22 cellular contexts compared by ENCODE assay signal in the genomic region with DNA sequence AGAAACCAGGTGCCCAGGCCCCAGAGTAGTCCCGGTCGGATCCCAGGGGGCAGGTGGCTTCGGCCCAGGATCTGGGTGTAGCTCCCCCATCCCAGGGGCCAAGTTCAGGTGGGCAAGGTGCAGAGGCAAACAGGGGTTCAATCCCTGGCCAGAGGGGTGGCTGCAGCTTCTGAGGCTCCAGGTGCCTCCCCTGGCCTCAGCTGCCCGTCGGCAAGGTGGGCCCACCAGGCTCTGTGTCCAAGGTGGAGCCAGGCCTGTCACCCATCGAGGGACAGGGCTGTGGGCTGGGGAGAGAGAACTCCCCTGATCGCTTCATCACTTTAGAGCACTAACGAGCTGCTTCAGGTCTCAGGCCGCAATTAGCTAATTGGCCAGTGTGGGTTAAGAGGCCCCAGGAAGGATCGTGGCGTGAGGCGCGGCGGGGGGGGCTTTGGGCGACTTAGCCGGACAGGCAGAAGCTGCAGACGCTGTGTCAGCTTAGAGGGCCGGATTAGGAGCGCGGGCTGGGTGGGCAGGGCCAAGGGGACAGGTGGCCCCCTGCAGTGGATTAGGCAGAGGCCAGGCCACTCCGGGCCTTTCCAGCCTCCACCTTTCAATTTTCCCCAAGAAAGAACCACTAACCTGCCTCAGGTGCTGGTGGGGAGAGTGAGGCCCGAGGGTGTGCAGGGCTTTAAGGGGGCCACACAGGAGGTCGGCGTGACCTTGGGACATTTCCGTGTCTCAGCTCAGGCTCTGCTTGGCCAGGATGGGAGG. TPM values are rescaled to one million over a fixed set of nuclear protein-coding genes. Genes with fewer than 3 reads are reported as not detected.
DNase-seq lines count a peak whose midpoint lies in the region; ATAC-seq and TF ChIP-seq lines count a peak whose summit lies in the region.
"Had no signal": no experiment of that assay in that cellular context is flagged by ENCODE, and none has a peak within 500 bp of the region (broad histone marks: within the 10 kb centered on the region; RNA-seq: fewer than 3 reads in every experiment).

No MANE protein-coding gene starts in this region.

- no peaks in the 10 kb centered on the region for H3K9me3 Mint-ChIP-seq in central memory CD8-positive, alpha-beta T cell
- H3K9me3 Mint-ChIP-seq: IgD-negative memory B cell had no signal

- H3K4me1 ChIP-seq in HEK293 (ENCODE audit: control insufficient read depth, insufficient read depth, low read length) (no peaks in the 10 kb centered on the region), osteoblast (ENCODE audit: insufficient read depth, low read length) (no peaks in the 10 kb centered on the region), mucosa of descending colon (ENCODE audit: low read depth) (no peaks in the 10 kb centered on the region)

- no peak overlapping the region for H3K4me3 Mint-ChIP-seq in central memory CD8-positive, alpha-beta T cell
- H3K4me3 Mint-ChIP-seq: IgD-negative memory B cell had no signal

- no peaks in the 10 kb centered on the region for H3K79me2 ChIP-seq in osteoblast (ENCODE audit: insufficient read depth, low read length)

- H3K4me3 ChIP-seq in HEK293 (ENCODE audit: low read depth, low read length) (no peak overlapping the region), osteoblast (ENCODE audit: insufficient read depth, low read length) (no peak overlapping the region), mucosa of descending colon (no peak overlapping the region)

- H3K27ac ChIP-seq in HEK293 (ENCODE audit: extremely low read depth, low read depth, low read length) (no peak overlapping the region), osteoblast (ENCODE audit: low read depth, low read length) (no peak overlapping the region)
- H3K27ac ChIP-seq: HL-60 had no signal

- no peak for ATAC-seq in central memory CD8-positive, alpha-beta T cell (replicated peaks; ENCODE audit: extremely low read depth, poor library complexity, severe bottlenecking)
- no peak for ATAC-seq in mucosa of descending colon

- intact Hi-C loops in mucosa of descending colon (cut with DNase I, micrococcal nuclease), result no loop called here

- POLR2A ChIA-PET in HEK293 (lab: Yijun Ruan, JAX), result interaction anchor here (0.6 to 1.2 kb wide), 3 partner anchors 10 to 421 kb away, joined by 3 to 5 read pairs (median 3); partner anchors contain the start of gene MRPL54

- H2AFZ ChIP-seq in osteoblast (ENCODE audit: low read length), result no peak overlapping the region

- H3K9me3 ChIP-seq in HEK293 (ENCODE audit: control insufficient read depth, insufficient read depth, low read depth, low read length) (no peaks in the 10 kb centered on the region), osteoblast (ENCODE audit: low read depth, low read length) (no peaks in the 10 kb centered on the region), mucosa of descending colon (no peaks in the 10 kb centered on the region)

- H3K4me2 ChIP-seq in osteoblast (ENCODE audit: insufficient read depth, low read length), result no peak overlapping the region

- CTCF ChIA-PET in HEK293 (lab: Yijun Ruan, JAX), result interaction anchor here (0.5 to 1.1 kb wide), 3 partner anchors 15 to 213 kb away, joined by 3 to 4 read pairs (median 3); no protein-coding TSS in a partner anchor

- H3K36me3 ChIP-seq in HEK293 (ENCODE audit: control insufficient read depth in 2 of 2, insufficient read depth in 1 of 2, low read length in 2 of 2) (no peaks in the 10 kb centered on the region), osteoblast (ENCODE audit: insufficient read depth, low read length) (no peaks in the 10 kb centered on the region), mucosa of descending colon (ENCODE audit: low read depth) (no peaks in the 10 kb centered on the region)

- no peaks in the 10 kb centered on the region for H3K27me3 ChIP-seq in osteoblast (ENCODE audit: insufficient read depth, low read length)

- TF ChIP-seq CTCF in HEK293 (tag by site-specific recombination; IDR thresholded peaks at IDR 0.05), result no peak
- TF ChIP-seq CTCF in osteoblast (IDR thresholded peaks at IDR 0.05; ENCODE audit: extremely low read depth, low read depth, low read length), result no peak
- no peak for TF ChIP-seq CTCF in mucosa of descending colon (IDR thresholded peaks at IDR 0.05)

- peaks cover 2% of the 10 kb centered on the region for H3K36me3 Mint-ChIP-seq in central memory CD8-positive, alpha-beta T cell (ENCODE audit: insufficient read depth)
- H3K36me3 Mint-ChIP-seq: IgD-negative memory B cell had no signal

- peaks cover 12% of the 10 kb centered on the region for H3K4me1 Mint-ChIP-seq in central memory CD8-positive, alpha-beta T cell

- no peaks in the 10 kb centered on the region for H3K27me3 Mint-ChIP-seq in central memory CD8-positive, alpha-beta T cell
- H3K27me3 Mint-ChIP-seq: IgD-negative memory B cell had no signal

- no peaks in the 10 kb centered on the region for H4K20me1 ChIP-seq in osteoblast (ENCODE audit: insufficient read depth, low read length)

- peak; percentile 31 to 41 for DNase-seq in NOMO-1 (lab: John Stamatoyannopoulos, UW; ENCODE audit: unreplicated experiment in 2 of 2)
- DNase-seq in central memory CD8-positive, alpha-beta T cell (ENCODE audit: low spot score in 2 of 2), result no peak
- DNase-seq in osteoblast (ENCODE audit: insufficient read length, low spot score, missing footprints), result peak; percentile 82
- no peak for DNase-seq in mucosa of descending colon
- no peak for DNase-seq in activated CD4-positive, alpha-beta T cell treated with anti-CD3 and anti-CD28 coated beads for 48 hours
- DNase-seq in CD1c-positive myeloid dendritic cell (ENCODE audit: extremely low spot score), result no peak
- DNase-seq: ACHN, C1 segment of cervical spinal cord, DMS 273 treated with DMSO at 0.1 percent for 48 hours, MM.1S, NCI-H1092 treated with DMSO at 0.1 percent for 48 hours, NCI-H187 treated with DMSO at 0.1 percent for 48 hours, NCI-H345, NCI-H524 treated with DMSO at 0.1 percent for 48 hours, OCI-M1, Right ventricle myocardium superior, SW 1271 had no signal

- peak overlapping the region; percentile 40 for H3K27ac Mint-ChIP-seq in central memory CD8-positive, alpha-beta T cell (ENCODE audit: low read depth)
- H3K27ac Mint-ChIP-seq: IgD-negative memory B cell had no signal

TF ChIP-seq in HEK293, 187 proteins besides CTCF, POLR2A, EP300 and RAD21:
- TF ChIP-seq ZFP69B (tag by site-specific recombination; IDR thresholded peaks at IDR 0.05), result peak; percentile 79
- no peak for TF ChIP-seq BCL6B (tag by site-specific recombination; IDR thresholded peaks at IDR 0.05)
- TF ChIP-seq ZNF692 (tag by site-specific recombination; IDR thresholded peaks at IDR 0.05), result peak; percentile 89

RNA-seq across cellular contexts. Expression of gene RAX2, which starts 2.8 kb away (rescaled TPM):
- total RNA-seq in osteoblast, result not detected in 2 replicates
- total RNA-seq in mucosa of descending colon, result not detected
- total RNA-seq: HT1080, LHCN-M2, Right ventricle myocardium superior had no signal

RNA-seq across cellular contexts. Expression of gene MATK, which starts 11.4 kb away (rescaled TPM):
- not detected in 2 replicates for total RNA-seq in osteoblast
- 1 to 10 TPM; 2.2 to 3.6 (median 2.4) TPM for total RNA-seq in mucosa of descending colon
- total RNA-seq: HT1080, LHCN-M2 had no signal

RNA-seq across cellular contexts. Expression of gene MRPL54, which starts 12.3 kb away (rescaled TPM):
- total RNA-seq in osteoblast, result 41.6 and 44.8 TPM in 2 replicates
- 10 to 100 TPM; 51.6 to 64.9 (median 56.2) TPM for total RNA-seq in mucosa of descending colon

RNA-seq across cellular contexts. Expression of gene APBA3, which starts 13.3 kb away (rescaled TPM):
- 22.4 and 24.2 TPM in 2 replicates for total RNA-seq in osteoblast
- total RNA-seq in mucosa of descending colon, result 10 to 100 TPM; 18.9 to 23.0 (median 19.2) TPM

Comparison
In these comparisons a context has a peak if more than half of its experiments do, and no peak if none do; other contexts are left out.
1. DNase-seq: peak in NOMO-1 (2 of 2) and osteoblast (single experiment); none in central memory CD8-positive, alpha-beta T cell (0 of 2), mucosa of descending colon (0 of 3), activated CD4-positive, alpha-beta T cell treated with anti-CD3 and anti-CD28 coated beads for 48 hours (single experiment) and CD1c-positive myeloid dendritic cell (single experiment).